ENCODE assay signal across 9 cellular contexts in genomic region chr1:186404454-186405051, GRCh38. TPM values are rescaled to one million over a fixed set of nuclear protein-coding genes. Genes with fewer than 3 reads are reported as not detected.
A peak's percentile ranks its signal among the peaks of the same experiment; 100 is the strongest.
DNase-seq lines count a peak whose midpoint lies in the region; ATAC-seq and TF ChIP-seq lines count a peak whose summit lies in the region.
"Had no signal": no experiment of that assay in that cellular context is flagged by ENCODE, and none has a peak within 500 bp of the region (broad histone marks: within the 10 kb centered on the region; RNA-seq: fewer than 3 reads in every experiment).

No MANE protein-coding gene starts in this region.

- no peaks in the 10 kb centered on the region for H3K27me3 ChIP-seq in CD4-positive, alpha-beta T cell (ENCODE audit: control insufficient read depth, insufficient read depth, low read length)
- no peaks in the 10 kb centered on the region for H3K27me3 ChIP-seq in Loucy (ENCODE audit: insufficient read depth, low read length, poor library complexity, severe bottlenecking)
- no peaks in the 10 kb centered on the region for H3K27me3 ChIP-seq in ovary
- H3K27me3 ChIP-seq: SJCRH30 had no signal

- peaks cover 34% of the 10 kb centered on the region for H3K36me3 ChIP-seq in Loucy (ENCODE audit: insufficient read depth, low read length)
- no peaks in the 10 kb centered on the region for H3K36me3 ChIP-seq in ovary

- no peaks in the 10 kb centered on the region for H3K27me3 Mint-ChIP-seq in CD4-positive, alpha-beta T cell

- H3K4me3 ChIP-seq in Loucy (ENCODE audit: low read length, poor library complexity, severe bottlenecking) (no peak overlapping the region), ovary (no peak overlapping the region)
- H3K4me3 ChIP-seq: SJCRH30 had no signal

- H3K9me2 ChIP-seq in Loucy (replicated peaks; ENCODE audit: low read depth, low read length) = no peaks in the 10 kb centered on the region

- H3K4me2 ChIP-seq in Loucy (ENCODE audit: low read depth, low read length, poor library complexity, severe bottlenecking) = no peak overlapping the region

- H3K4me1 ChIP-seq in Loucy (ENCODE audit: insufficient read depth, low read length, poor library complexity, severe bottlenecking) (no peaks in the 10 kb centered on the region), ovary (ENCODE audit: insufficient read depth) (no peaks in the 10 kb centered on the region)
- H3K4me1 ChIP-seq: SJCRH30 had no signal

- peak; percentile 92 for ATAC-seq in CD4-positive, alpha-beta T cell (ENCODE audit: poor library complexity)
- peak; percentile 53 for ATAC-seq in GM18909 (IDR thresholded peaks at IDR 0.05; ENCODE audit: poor library complexity, unreplicated experiment)
- ATAC-seq in GM21786 (IDR thresholded peaks at IDR 0.05; ENCODE audit: unreplicated experiment) = no peak
- ATAC-seq in GM19455 (IDR thresholded peaks at IDR 0.05; ENCODE audit: unreplicated experiment) = no peak

- H3K9me3 ChIP-seq in CD4-positive, alpha-beta T cell (ENCODE audit: control insufficient read depth, low read length) = no peaks in the 10 kb centered on the region
- H3K9me3 ChIP-seq in Loucy (ENCODE audit: insufficient read depth, low read depth, low read length) (no peaks in the 10 kb centered on the region), ovary (no peaks in the 10 kb centered on the region)
- H3K9me3 ChIP-seq: SJCRH30 had no signal

- H2AFZ ChIP-seq in Loucy (ENCODE audit: low read length) = no peak overlapping the region

- intact Hi-C loops in CD4-positive, alpha-beta T cell (cut with DNase I, micrococcal nuclease) = loop anchor here in 1 of 2 experiments (10.0 kb wide), 1 partner anchor 580 kb away; no protein-coding TSS in a partner anchor
- intact Hi-C loops in ovary (cut with DNase I) = no loop called here

- peak overlapping the region; percentile 78 for H3K27ac Mint-ChIP-seq in CD4-positive, alpha-beta T cell

- CTCF ChIA-PET in CD4-positive, alpha-beta T cell (lab: Charles Lee) = interaction anchor here (0.9 to 1.2 kb wide), 4 partner anchors 11 to 29 kb away, joined by 3 to 7 read pairs (median 4); partner anchors contain the start of genes ODR4 and TPR

- no peaks in the 10 kb centered on the region for H3K79me2 ChIP-seq in Loucy (ENCODE audit: insufficient read depth, low read length)

- TF ChIP-seq EP300 in ovary (IDR thresholded peaks at IDR 0.05) = no peak

- no peaks in the 10 kb centered on the region for H4K20me1 ChIP-seq in Loucy (ENCODE audit: insufficient read depth, low read length, poor library complexity, severe bottlenecking)

- H3K9ac ChIP-seq in Loucy (ENCODE audit: low read depth, low read length, poor library complexity, severe bottlenecking) = no peak overlapping the region

- H3K4me3 Mint-ChIP-seq in CD4-positive, alpha-beta T cell = no peak overlapping the region

- H3K27ac ChIP-seq in CD4-positive, alpha-beta T cell (ENCODE audit: low read depth, low read length) = no peak overlapping the region
- H3K27ac ChIP-seq in ovary = no peak overlapping the region
- H3K27ac ChIP-seq: SJCRH30 had no signal

- no peaks in the 10 kb centered on the region for H3K9me3 Mint-ChIP-seq in CD4-positive, alpha-beta T cell

- no peaks in the 10 kb centered on the region for H3K4me1 Mint-ChIP-seq in CD4-positive, alpha-beta T cell (ENCODE audit: low read depth)

- H3K36me3 Mint-ChIP-seq in CD4-positive, alpha-beta T cell (ENCODE audit: low read depth) = peaks cover 80% of the 10 kb centered on the region

- DNase-seq in CD4-positive, alpha-beta T cell = no peak
- peak; percentile 66 for DNase-seq in SKM-1 treated with dmso at 0.1 percent for 144 hours (lab: John Stamatoyannopoulos, UW; ENCODE audit: unreplicated experiment)
- DNase-seq in fibroblast of gingiva (ENCODE audit: low read depth) = peak; percentile 75
- DNase-seq in ovary = no peak

- POLR2A ChIA-PET in CD4-positive, alpha-beta T cell (lab: Charles Lee) = no interaction called here

- H3F3A ChIP-seq in Loucy (ENCODE audit: low read depth) = no peaks in the 10 kb centered on the region

- 41 to 44% (median 43%) methylated on average over 5 of the region's 5 CpGs for WGBS in ovary, 3 donors

- TF ChIP-seq POLR2A in ovary (IDR thresholded peaks at IDR 0.05) = no peak

- TF ChIP-seq CTCF in CD4-positive, alpha-beta T cell (IDR thresholded peaks at IDR 0.05) = peak; percentile 83
- TF ChIP-seq CTCF in Loucy (conservative IDR thresholded peaks at IDR 0.05; ENCODE audit: low read length) = peak; percentile 84
- peak; percentile 30 to 65 (median 43) for TF ChIP-seq CTCF in ovary (IDR thresholded peaks at IDR 0.05)

RNA-seq across cellular contexts. Expression of gene ODR4, which starts 28.9 kb away (rescaled TPM):
- total RNA-seq in CD4-positive, alpha-beta T cell = 10 to 100 TPM; 21.3 to 24.5 TPM
- total RNA-seq in ovary = 10 to 100 TPM; 13.2 to 19.1 (median 16.7) TPM
- polyA plus RNA-seq in ovary = 10 to 100 TPM; 11.6 to 12.7 TPM

RNA-seq across cellular contexts. Expression of gene TPR, which starts 29.5 kb away (rescaled TPM):
- total RNA-seq in CD4-positive, alpha-beta T cell = 10 to 100 TPM; 82.3 to 91.3 TPM
- 100 to 1,000 TPM in 1 of 7 donors, 10 to 100 TPM in 6; 55.9 to 107 (median 81.3) TPM for total RNA-seq in ovary
- 10 to 100 TPM; 26.3 to 28.8 TPM for polyA plus RNA-seq in ovary

RNA-seq across cellular contexts. Expression of gene PDC, which starts 56.4 kb away (rescaled TPM):
- not detected for total RNA-seq in CD4-positive, alpha-beta T cell
- not detected for total RNA-seq in ovary
- polyA plus RNA-seq in ovary = not detected
- total RNA-seq: SJCRH30 had no signal

Comparison
In these comparisons a context has a peak if more than half of its experiments do, and no peak if none do; other contexts are left out.
1. ATAC-seq: peak in CD4-positive, alpha-beta T cell (single experiment) and GM18909 (single experiment); none in GM21786 (single experiment) and GM19455 (single experiment).
2. DNase-seq: peak in SKM-1 treated with dmso at 0.1 percent for 144 hours (single experiment) and fibroblast of gingiva (single experiment); none in CD4-positive, alpha-beta T cell (0 of 10) and ovary (0 of 5).
3. Peak in every context shown above with its lines, with median percentiles within 50 percentile points of each other: CTCF ChIP-seq.